27 cellular contexts compared by ENCODE assay signal in genomic region chr21:19343711-19344110, GRCh38.
DNase-seq lines count a peak whose midpoint lies in the region; ATAC-seq, FAIRE-seq and TF ChIP-seq lines count a peak whose summit lies in the region.
"Had no signal": no experiment of that assay in that cellular context is flagged by ENCODE, and none has a peak within 500 bp of the region (broad histone marks: within the 10 kb centered on the region; RNA-seq: fewer than 3 reads in every experiment).

No MANE protein-coding gene starts in this region.

- H3K4me3 ChIP-seq in GM12878 (no peak overlapping the region), mammary epithelial cell (replicated peaks in 1 of 3; ENCODE audit: insufficient read depth in 1 of 3, low read depth in 2 of 3, low read length in 3 of 3) (no peak overlapping the region), upper lobe of left lung (no peak overlapping the region)
- H3K4me3 ChIP-seq: BLaER1, K562 had no signal

- ATAC-seq in GM18870 (IDR thresholded peaks at IDR 0.05; ENCODE audit: unreplicated experiment) (peak; percentile 52), HG02610 (IDR thresholded peaks at IDR 0.05; ENCODE audit: unreplicated experiment) (peak; percentile 96), HG03103 (IDR thresholded peaks at IDR 0.05; ENCODE audit: low read depth, unreplicated experiment) (peak; percentile 70), GM12878 (peak; percentile 80), upper lobe of left lung (ENCODE audit: low FRiP score in 2 of 2) (no peak), GM21723 (IDR thresholded peaks at IDR 0.05; ENCODE audit: unreplicated experiment) (no peak), GM19395 (IDR thresholded peaks at IDR 0.05; ENCODE audit: unreplicated experiment) (no peak)
- ATAC-seq: CD8-positive, alpha-beta T cell; HCT116; K562; PC-3; SK-N-SH treated with all-trans-retinoic acid at 6 μM for 48 hours had no signal

- SMC1A ChIA-PET in GM12878 (lab: Charles Lee; ENCODE audit: uncharacterized antibody, unreplicated experiment): interaction anchor here (0.7 kb wide), 1 partner anchor 9 kb away, joined by 3 read pairs; no protein-coding TSS in a partner anchor

- no peak overlapping the region for H3K9ac ChIP-seq in GM12878 (ENCODE audit: control insufficient read depth, insufficient read depth, low read length)
- H3K9ac ChIP-seq in mammary epithelial cell (ENCODE audit: insufficient read depth, low read length): no peak overlapping the region
- H3K9ac ChIP-seq: BLaER1 had no signal

- TF ChIP-seq EP300 in GM12878 (IDR thresholded peaks at IDR 0.05; ENCODE audit: borderline replicate concordance in 1 of 2, control insufficient read depth in 1 of 2, low read depth in 2 of 2, low read length in 2 of 2) (peak in 1 of 2 experiments; percentile 80; a peak in 2 of 4 replicates), upper lobe of left lung (IDR thresholded peaks at IDR 0.05) (no peak)

- WGBS in GM12878 (ENCODE audit: insufficient coverage, insufficient replicate concordance, low lambda C conversion rate, missing lambda C conversion rate): 5% methylated on average over 2 of the region's 2 CpGs
- 30% methylated on average over 2 of the region's 2 CpGs for WGBS in mammary epithelial cell (ENCODE audit: low coverage, missing lambda C conversion rate)
- 63 to 66% methylated on average over 2 of the region's 2 CpGs for WGBS in upper lobe of left lung, 2 donors

- RAD21 ChIA-PET in GM12878 (lab: Charles Lee; ENCODE audit: unreplicated experiment): no interaction called here

- H3K79me2 ChIP-seq in GM12878 (ENCODE audit: control insufficient read depth, insufficient read depth, low read length): no peaks in the 10 kb centered on the region
- H3K79me2 ChIP-seq in mammary epithelial cell (ENCODE audit: insufficient read depth, low read length): no peaks in the 10 kb centered on the region

- in situ Hi-C loops in GM12878 (cut with MboI) (no loop called here), mammary epithelial cell (cut with MboI; ENCODE audit: low sequenced_read_pairs in 2 of 2) (no loop called here)

- no peaks in the 10 kb centered on the region for H4K20me1 ChIP-seq in GM12878 (ENCODE audit: control insufficient read depth, insufficient read depth)
- no peaks in the 10 kb centered on the region for H4K20me1 ChIP-seq in mammary epithelial cell (ENCODE audit: insufficient read depth, low read length)
- H4K20me1 ChIP-seq: BLaER1 had no signal

- no peaks in the 10 kb centered on the region for H3K27me3 ChIP-seq in GM12878 (replicated peaks in 1 of 2; ENCODE audit: control insufficient read depth in 2 of 2, insufficient read depth in 2 of 2, low read length in 1 of 2)
- no peaks in the 10 kb centered on the region for H3K27me3 ChIP-seq in mammary epithelial cell (ENCODE audit: insufficient read depth, low read length)
- no peaks in the 10 kb centered on the region for H3K27me3 ChIP-seq in upper lobe of left lung
- H3K27me3 ChIP-seq: BLaER1 had no signal

- H3K9me3 ChIP-seq in GM12878 (replicated peaks; ENCODE audit: control insufficient read depth, insufficient read depth, low read length) (no peaks in the 10 kb centered on the region), mammary epithelial cell (replicated peaks; ENCODE audit: insufficient read depth, low read length) (peaks cover 15% of the 10 kb centered on the region), upper lobe of left lung (no peaks in the 10 kb centered on the region)
- H3K9me3 ChIP-seq: BLaER1 had no signal

- H3K4me2 ChIP-seq in GM12878 (ENCODE audit: control insufficient read depth, insufficient read depth) (no peak overlapping the region), mammary epithelial cell (ENCODE audit: insufficient read depth, low read depth, low read length) (no peak overlapping the region)
- H3K4me2 ChIP-seq: BLaER1 had no signal

- H3K27ac ChIP-seq in GM12878 (ENCODE audit: control insufficient read depth, insufficient read depth): no peak overlapping the region
- H3K27ac ChIP-seq in mammary epithelial cell (ENCODE audit: insufficient read depth, low read depth, low read length): no peak overlapping the region
- no peak overlapping the region for H3K27ac ChIP-seq in upper lobe of left lung
- H3K27ac ChIP-seq: BLaER1, RWPE1 had no signal

- POLR2A ChIA-PET in GM12878 (lab: Charles Lee): interaction anchor here (0.5 kb wide), 1 partner anchor 220 kb away, joined by 3 read pairs; no protein-coding TSS in a partner anchor

- TF ChIP-seq RAD21 in GM12878 (IDR thresholded peaks at IDR 0.05; ENCODE audit: insufficient read depth, low read depth, low read length): no peak

- dilution Hi-C loops in mammary epithelial cell (cut with HindIII; ENCODE audit: low sequenced_read_pairs): no loop called here

- no peak for FAIRE-seq in GM12878 (lab: Jason Lieb, UNC)
- FAIRE-seq: GM12892, K562 had no signal

- H2AFZ ChIP-seq in GM12878 (ENCODE audit: control insufficient read depth, low read depth, low read length) (no peak overlapping the region), mammary epithelial cell (ENCODE audit: low read depth, low read length) (no peak overlapping the region)

- intact Hi-C loops in GM12878 (cut with micrococcal nuclease; ENCODE audit: unreplicated experiment): no loop called here
- intact Hi-C loops in mammary epithelial cell (cut with micrococcal nuclease): no loop called here

- H3K36me3 ChIP-seq in GM12878 (ENCODE audit: control insufficient read depth in 2 of 2, insufficient read depth in 2 of 2, low read length in 1 of 2) (no peaks in the 10 kb centered on the region), mammary epithelial cell (ENCODE audit: insufficient read depth, low read length) (no peaks in the 10 kb centered on the region), upper lobe of left lung (no peaks in the 10 kb centered on the region)
- H3K36me3 ChIP-seq: BLaER1 had no signal

- TF ChIP-seq CTCF in GM12878 (IDR thresholded peaks at IDR 0.05 in 2 of 3, conservative IDR thresholded peaks at IDR 0.05 in 1 of 3; ENCODE audit: control insufficient read depth in 2 of 3, extremely low read depth in 1 of 3, insufficient read depth in 1 of 3, low read depth in 3 of 3, low read length in 3 of 3) (no peak), mammary epithelial cell (conservative IDR thresholded peaks at IDR 0.05 in 1 of 2, IDR thresholded peaks at IDR 0.05 in 1 of 2; ENCODE audit: extremely low read depth in 1 of 2, insufficient read depth in 1 of 2, low read depth in 1 of 2, low read length in 2 of 2) (no peak), upper lobe of left lung (IDR thresholded peaks at IDR 0.05) (no peak)

- H3K4me1 ChIP-seq in GM12878 (ENCODE audit: control insufficient read depth, insufficient read depth, low read length) (no peaks in the 10 kb centered on the region), mammary epithelial cell (ENCODE audit: insufficient read depth, low read length) (no peaks in the 10 kb centered on the region), upper lobe of left lung (no peaks in the 10 kb centered on the region)
- H3K4me1 ChIP-seq: BLaER1 had no signal

- TF ChIP-seq POLR2A in GM12878 (IDR thresholded peaks at IDR 0.05; ENCODE audit: low read depth, low read length): no peak
- TF ChIP-seq POLR2A in upper lobe of left lung (IDR thresholded peaks at IDR 0.05): no peak

- no TSS peak for BruUV-seq in GM12878 (replicated peaks; lab: Mats Ljungman, UMichigan)
- BruUV-seq in mammary epithelial cell (replicated peaks; lab: Mats Ljungman, UMichigan): no TSS peak

- CTCF ChIA-PET in GM12878 (lab: Yijun Ruan, JAX) (interaction anchor here (0.6 to 0.7 kb wide), 2 partner anchors 19 to 98 kb away, joined by 3 read pairs; no protein-coding TSS in a partner anchor), mammary epithelial cell (lab: Charles Lee; ENCODE audit: low non-redundant PET) (no interaction called here)

- DNase-seq in GM12878 (ENCODE audit: low read depth, low spot score): no peak
- DNase-seq in mammary epithelial cell: no peak
- no peak for DNase-seq in upper lobe of left lung
- DNase-seq: Calu3; CD8-positive, alpha-beta T cell; GF-D8; NCI-H1105 treated with DMSO at 0.1 percent for 48 hours; NCI-H1694 treated with DMSO at 0.1 percent for 48 hours; NCI-H2107; NCI-H2227 treated with DMSO at 0.1 percent for 48 hours; NCI-H524; NCI-H82; PC-3; SIG-M5; T-helper 1 cell; T-helper 9 cell had no signal

TF ChIP-seq in GM12878, 131 proteins besides CTCF, POLR2A, EP300 and RAD21 (continues in another document):
- TF ChIP-seq ZNF207 (IDR thresholded peaks at IDR 0.05; ENCODE audit: borderline replicate concordance) (no peak), TCF12 (IDR thresholded peaks at IDR 0.05; ENCODE audit: low read depth, low read length) (no peak), TAF1 (IDR thresholded peaks at IDR 0.05; ENCODE audit: borderline replicate concordance, low read depth, low read length) (no peak), ZNF24 (IDR thresholded peaks at IDR 0.05) (no peak), NR2F1 (conservative IDR thresholded peaks at IDR 0.05) (no peak), MAX (IDR thresholded peaks at IDR 0.05; ENCODE audit: low read depth, low read length) (no peak)

Comparison
In these comparisons a context has a peak if more than half of its experiments do, and no peak if none do; other contexts are left out.
1. ATAC-seq: peak in GM18870 (single experiment), HG02610 (single experiment), HG03103 (single experiment) and GM12878 (single experiment); none in upper lobe of left lung (0 of 2), GM21723 (single experiment) and GM19395 (single experiment).